8 cellular contexts compared by ENCODE assay signal in genomic region chr3:190617185-190617584, GRCh38.
A peak's percentile ranks its signal among the peaks of the same experiment; 100 is the strongest.
DNase-seq lines count a peak whose midpoint lies in the region; ATAC-seq lines count a peak whose summit lies in the region.

No MANE protein-coding gene starts in this region.

- peak; percentile 89 for ATAC-seq in HG02973 (IDR thresholded peaks at IDR 0.05; ENCODE audit: unreplicated experiment)

- DNase-seq in NCI-H1694 treated with DMSO at 0.1 percent for 48 hours (lab: John Stamatoyannopoulos, UW) (peak; percentile 10), NCI-H1694 (lab: John Stamatoyannopoulos, UW) (no peak), SKM-1 treated with dmso at 0.1 percent for 144 hours (lab: John Stamatoyannopoulos, UW; ENCODE audit: unreplicated experiment) (peak; percentile 97), kidney glomerular epithelial cell (lab: John Stamatoyannopoulos, UW) (peak; percentile 20), retina (no peak), cortex of kidney (lab: John Stamatoyannopoulos, UW) (no peak), NCI-H1048 (lab: John Stamatoyannopoulos, UW) (no peak)

Comparison
In these comparisons a context has a peak if more than half of its experiments do, and no peak if none do; other contexts are left out.
1. DNase-seq: peak in NCI-H1694 treated with DMSO at 0.1 percent for 48 hours (single experiment), SKM-1 treated with dmso at 0.1 percent for 144 hours (single experiment) and kidney glomerular epithelial cell (single experiment); none in NCI-H1694 (single experiment), retina (single experiment), cortex of kidney (single experiment) and NCI-H1048 (single experiment).